ENCODE assay signal across 16 cellular contexts in the genomic region with DNA sequence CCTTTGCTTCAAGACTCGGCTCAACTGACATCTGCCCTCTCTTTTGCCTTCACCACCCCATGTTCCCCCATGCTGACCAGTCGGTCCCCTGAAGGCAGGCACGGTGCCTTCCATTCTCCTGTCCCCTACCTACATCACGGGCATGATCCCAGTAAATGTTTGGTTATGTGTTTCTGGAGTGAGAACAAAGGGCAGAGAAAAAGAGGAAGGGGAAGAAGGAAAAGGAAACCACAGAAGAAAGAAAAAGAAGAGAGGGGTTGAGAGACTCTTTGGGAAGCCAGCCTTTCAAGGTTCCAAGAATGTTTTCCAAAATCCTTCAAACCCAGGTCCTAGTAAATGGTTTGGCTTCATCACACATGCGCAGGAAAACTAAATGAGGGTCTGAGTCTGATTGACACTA.
DNase-seq lines count a peak whose midpoint lies in the region; ATAC-seq, FAIRE-seq and TF ChIP-seq lines count a peak whose summit lies in the region.
"Had no signal": no experiment of that assay in that cellular context is flagged by ENCODE, and none has a peak within 500 bp of the region (broad histone marks: within the 10 kb centered on the region; RNA-seq: fewer than 3 reads in every experiment).

No MANE protein-coding gene starts in this region.

- no peak overlapping the region for H3K9ac ChIP-seq in astrocyte (ENCODE audit: low read length)

- H3K9me3 Mint-ChIP-seq in astrocyte (ENCODE audit: unreplicated experiment) (no peaks in the 10 kb centered on the region), neural crest cell (no peaks in the 10 kb centered on the region)
- H3K9me3 Mint-ChIP-seq: CD4-positive, alpha-beta T cell had no signal

- no peak for ATAC-seq in Right ventricle myocardium inferior
- no peak for ATAC-seq in HG02884 (IDR thresholded peaks at IDR 0.05; ENCODE audit: unreplicated experiment)

- H3K4me1 Mint-ChIP-seq in astrocyte (ENCODE audit: low read depth, unreplicated experiment): peaks cover 6% of the 10 kb centered on the region
- peaks cover 19% of the 10 kb centered on the region for H3K4me1 Mint-ChIP-seq in neural crest cell

- TF ChIP-seq POLR2A in uterus (IDR thresholded peaks at IDR 0.05): no peak

- H3K27me3 ChIP-seq in left ventricle myocardium inferior (ENCODE audit: low read depth) (no peaks in the 10 kb centered on the region), astrocyte (ENCODE audit: insufficient read depth, low read length) (no peaks in the 10 kb centered on the region), uterus (no peaks in the 10 kb centered on the region)

- H3K79me2 ChIP-seq in astrocyte (ENCODE audit: insufficient read depth, low read length): no peaks in the 10 kb centered on the region

- H3K27ac ChIP-seq in left ventricle myocardium inferior (replicated peaks): peak overlapping the region; percentile 75
- no peak overlapping the region for H3K27ac ChIP-seq in astrocyte (ENCODE audit: low read depth, low read length)
- peak overlapping the region; percentile 34 to 97 for H3K27ac ChIP-seq in uterus

- H3K4me3 ChIP-seq in left ventricle myocardium inferior (peak overlapping the region; percentile 25), astrocyte (ENCODE audit: insufficient read depth, low read depth, low read length) (no peak overlapping the region), uterus (no peak overlapping the region)

- H3K27me3 Mint-ChIP-seq in astrocyte (ENCODE audit: low read depth, unreplicated experiment): peaks cover 22% of the 10 kb centered on the region
- H3K27me3 Mint-ChIP-seq in neural crest cell (ENCODE audit: low read depth): no peaks in the 10 kb centered on the region
- H3K27me3 Mint-ChIP-seq: CD4-positive, alpha-beta T cell had no signal

- H4K20me1 ChIP-seq in astrocyte (ENCODE audit: insufficient read depth, low read length): no peaks in the 10 kb centered on the region

- H3K36me3 ChIP-seq in left ventricle myocardium inferior: no peaks in the 10 kb centered on the region
- H3K36me3 ChIP-seq in astrocyte (ENCODE audit: insufficient read depth, low read length): no peaks in the 10 kb centered on the region
- H3K36me3 ChIP-seq in uterus: no peaks in the 10 kb centered on the region

- DNase-seq in left ventricle myocardium inferior (no peak), Right ventricle myocardium inferior (ENCODE audit: missing footprints) (no peak), astrocyte (ENCODE audit: low read depth) (no peak), neural crest cell (ENCODE audit: low read depth, low spot score) (no peak), uterus (no peak), COLO668 (lab: John Stamatoyannopoulos, UW; ENCODE audit: unreplicated experiment) (no peak)
- DNase-seq in stimulated activated naive CD4-positive, alpha-beta T cell treated with Interleukin-2 at 50 U/mL for 16 hours (lab: John Stamatoyannopoulos, UW): no peak
- DNase-seq: AML-193; CD4-positive, alpha-beta T cell; DND-41; GF-D8; GOT3; NCI-H1092 treated with DMSO at 0.1 percent for 48 hours; NCI-H1694; NK-92 treated with Interleukin-12 subunit alpha and Interleukin-12 subunit beta, amount 100 ng/mL, for 24 hours had no signal

- H3K9me3 ChIP-seq in left ventricle myocardium inferior (replicated peaks): no peaks in the 10 kb centered on the region
- peaks cover 4% of the 10 kb centered on the region for H3K9me3 ChIP-seq in astrocyte (ENCODE audit: insufficient read depth, low read depth, low read length)
- no peaks in the 10 kb centered on the region for H3K9me3 ChIP-seq in uterus

- no peak for TF ChIP-seq CTCF in left ventricle myocardium inferior (IDR thresholded peaks at IDR 0.05; ENCODE audit: borderline replicate concordance)
- no peak for TF ChIP-seq CTCF in astrocyte (IDR thresholded peaks at IDR 0.05; ENCODE audit: insufficient read depth, low read depth, low read length)
- no peak for TF ChIP-seq CTCF in neural crest cell (conservative IDR thresholded peaks at IDR 0.05)
- no peak for TF ChIP-seq CTCF in uterus (IDR thresholded peaks at IDR 0.05)

- no peak overlapping the region for H2AFZ ChIP-seq in astrocyte (ENCODE audit: low read depth, low read length)

- intact Hi-C loops in left ventricle myocardium inferior (cut with micrococcal nuclease) (no loop called here), Right ventricle myocardium inferior (cut with DNase I) (no loop called here), uterus (cut with DNase I; ENCODE audit: low total_unique reads) (no loop called here)

- H3K36me3 Mint-ChIP-seq in astrocyte (ENCODE audit: low read depth, unreplicated experiment) (no peaks in the 10 kb centered on the region), neural crest cell (ENCODE audit: low read depth) (no peaks in the 10 kb centered on the region)

- H3K27ac Mint-ChIP-seq in astrocyte (ENCODE audit: unreplicated experiment) (peak overlapping the region; percentile 11), neural crest cell (ENCODE audit: unreplicated experiment) (peak overlapping the region; percentile 39)
- H3K27ac Mint-ChIP-seq: CD4-positive, alpha-beta T cell had no signal

- H3K4me1 ChIP-seq in left ventricle myocardium inferior (peaks cover 40% of the 10 kb centered on the region), astrocyte (ENCODE audit: insufficient read depth, low read length) (peaks cover 10% of the 10 kb centered on the region), uterus (no peaks in the 10 kb centered on the region)

- no peak overlapping the region for H3K4me2 ChIP-seq in astrocyte (ENCODE audit: low read length)

- FAIRE-seq in astrocyte (lab: Jason Lieb, UNC): no peak

- H3K4me3 Mint-ChIP-seq in astrocyte (ENCODE audit: unreplicated experiment) (no peak overlapping the region), neural crest cell (no peak overlapping the region)
- H3K4me3 Mint-ChIP-seq: CD4-positive, alpha-beta T cell had no signal
